In genomic region chr9:105064248-105065118, GRCh38 we compare ENCODE assay signal across 1 cellular context.
TF ChIP-seq lines count a peak whose summit lies in the region.

No MANE protein-coding gene starts in this region.

TF ChIP-seq in HepG2, 621 proteins besides CTCF, POLR2A, EP300 and RAD21 (continued from another document and continues in another):
- TF ChIP-seq ZNF687 (CRISPR knock-in tag; IDR thresholded peaks at IDR 0.05) (peak; percentile 79), ZSCAN20 (CRISPR knock-in tag; IDR thresholded peaks at IDR 0.05; ENCODE audit: borderline replicate concordance) (no peak), PRDM10 (CRISPR knock-in tag; IDR thresholded peaks at IDR 0.05; ENCODE audit: low read depth) (peak; percentile 44), PITX1 (CRISPR knock-in tag; IDR thresholded peaks at IDR 0.05) (peak; percentile 23; the same call in 1 of the 2 replicates), ZNF607 (CRISPR knock-in tag; IDR thresholded peaks at IDR 0.05; ENCODE audit: borderline replicate concordance) (peak; percentile 73; the same call in 1 of the 2 replicates), ZSCAN9 (CRISPR knock-in tag; IDR thresholded peaks at IDR 0.05; ENCODE audit: borderline replicate concordance) (0 out of 2 replicates have a peak, but pooled peaks have one; percentile 31), MLLT10 (CRISPR knock-in tag; IDR thresholded peaks at IDR 0.05) (no peak), ZKSCAN1 (IDR thresholded peaks at IDR 0.05; ENCODE audit: low read length) (no peak), ZNF788 (CRISPR knock-in tag; IDR thresholded peaks at IDR 0.05; ENCODE audit: borderline replicate concordance) (0 out of 2 replicates have a peak, but pooled peaks have one; percentile 42), ZNF263 (CRISPR knock-in tag; IDR thresholded peaks at IDR 0.05) (peak; percentile 63; the same call in 1 of the 2 replicates), YEATS2 (CRISPR knock-in tag; IDR thresholded peaks at IDR 0.05; ENCODE audit: borderline replicate concordance) (0 out of 2 replicates have a peak, but pooled peaks have one; percentile 40), ZNF275 (CRISPR knock-in tag; IDR thresholded peaks at IDR 0.05; ENCODE audit: borderline replicate concordance) (no peak), ZGPAT (CRISPR knock-in tag; IDR thresholded peaks at IDR 0.05) (peak; percentile 40; the same call in 1 of the 2 replicates), RCOR2 (CRISPR knock-in tag; IDR thresholded peaks at IDR 0.05) (0 out of 2 replicates have a peak, but pooled peaks have one; percentile 68), ZBTB25 (CRISPR knock-in tag; IDR thresholded peaks at IDR 0.05) (peak; percentile 49; the same call in 1 of the 2 replicates), KDM3A (CRISPR knock-in tag; IDR thresholded peaks at IDR 0.05; ENCODE audit: low read depth) (no peak), ZFP37 (CRISPR knock-in tag; IDR thresholded peaks at IDR 0.05; ENCODE audit: borderline replicate concordance) (0 out of 2 replicates have a peak, but pooled peaks have one; percentile 26), ZNF446 (CRISPR knock-in tag; IDR thresholded peaks at IDR 0.05) (no peak), ZNF335 (CRISPR knock-in tag; IDR thresholded peaks at IDR 0.05) (no peak), ZNF562 (CRISPR knock-in tag; IDR thresholded peaks at IDR 0.05; ENCODE audit: borderline replicate concordance) (no peak), RXRB (CRISPR knock-in tag; IDR thresholded peaks at IDR 0.05; ENCODE audit: borderline replicate concordance) (peak; percentile 95), ZNF557 (CRISPR knock-in tag; IDR thresholded peaks at IDR 0.05) (no peak), CHD4 (IDR thresholded peaks at IDR 0.05; ENCODE audit: borderline replicate concordance, low read length) (0 out of 2 replicates have a peak, but pooled peaks have one; percentile 30), TBX3 (IDR thresholded peaks at IDR 0.05; ENCODE audit: borderline replicate concordance) (peak; percentile 19; the same call in 1 of the 2 replicates), NONO (IDR thresholded peaks at IDR 0.05) (no peak), NONO (CRISPR knock-in tag; conservative IDR thresholded peaks at IDR 0.05) (0 out of 2 replicates have a peak, but pooled peaks have one; percentile 52), ZNF580 (CRISPR knock-in tag; IDR thresholded peaks at IDR 0.05; ENCODE audit: borderline replicate concordance, low read depth) (0 out of 2 replicates have a peak, but pooled peaks have one; percentile 44), CHCHD3 (CRISPR knock-in tag; IDR thresholded peaks at IDR 0.05) (no peak), SP2 (CRISPR knock-in tag; IDR thresholded peaks at IDR 0.05) (0 out of 2 replicates have a peak, but pooled peaks have one; percentile 18), GFI1 (CRISPR knock-in tag; IDR thresholded peaks at IDR 0.05; ENCODE audit: borderline replicate concordance) (0 out of 2 replicates have a peak, but pooled peaks have one; percentile 8), RFX3 (CRISPR knock-in tag; IDR thresholded peaks at IDR 0.05) (no peak), ZNF891 (CRISPR knock-in tag; IDR thresholded peaks at IDR 0.05) (no peak), ARNT2 (CRISPR knock-in tag; IDR thresholded peaks at IDR 0.05; ENCODE audit: low read depth) (peak; percentile 46; the same call in 1 of the 2 replicates), ZFP1 (CRISPR knock-in tag; IDR thresholded peaks at IDR 0.05) (peak; percentile 15; the same call in 1 of the 2 replicates), ZNF609 (CRISPR knock-in tag; IDR thresholded peaks at IDR 0.05; ENCODE audit: borderline replicate concordance) (peak; percentile 41; the same call in 1 of the 2 replicates), MYPOP (CRISPR knock-in tag; IDR thresholded peaks at IDR 0.05) (peak; percentile 60; the same call in 1 of the 2 replicates), HMG20A (CRISPR knock-in tag; IDR thresholded peaks at IDR 0.05; ENCODE audit: borderline replicate concordance) (peak; percentile 85), NR1H2 (CRISPR knock-in tag; IDR thresholded peaks at IDR 0.05; ENCODE audit: borderline replicate concordance, low read depth) (0 out of 2 replicates have a peak, but pooled peaks have one; percentile 66), ZNF615 (CRISPR knock-in tag; IDR thresholded peaks at IDR 0.05; ENCODE audit: borderline replicate concordance) (no peak), BCL6 (CRISPR knock-in tag; IDR thresholded peaks at IDR 0.05) (peak; percentile 94)
